In genomic region chr20:34190679-34191090, GRCh38 we compare ENCODE assay signal across 8 cellular contexts. TPM values are rescaled to one million over a fixed set of nuclear protein-coding genes. Genes with fewer than 3 reads are reported as not detected.
DNase-seq lines count a peak whose midpoint lies in the region; ATAC-seq and TF ChIP-seq lines count a peak whose summit lies in the region.

No MANE protein-coding gene starts in this region.

- no peaks in the 10 kb centered on the region for H3K4me1 ChIP-seq in CD4-positive, CD25-positive, alpha-beta regulatory T cell (ENCODE audit: control insufficient read depth, insufficient read depth, low read length, poor library complexity, severe bottlenecking)
- peaks cover 3% of the 10 kb centered on the region; the same call in 1 of the 2 replicates for H3K4me1 ChIP-seq in HEK293 (ENCODE audit: control insufficient read depth, insufficient read depth, low read length)
- no peaks in the 10 kb centered on the region for H3K4me1 ChIP-seq in upper lobe of right lung

- no peaks in the 10 kb centered on the region for H3F3A ChIP-seq in neural cell (ENCODE audit: insufficient read depth, low read length, poor library complexity, severe bottlenecking)

- H3K27me3 Mint-ChIP-seq in CD4-positive, CD25-positive, alpha-beta regulatory T cell: peaks cover 60% of the 10 kb centered on the region

- no peak overlapping the region for H2AFZ ChIP-seq in neural cell (ENCODE audit: low read depth, low read length)

- H3K79me2 ChIP-seq in neural cell (replicated peaks; ENCODE audit: insufficient read depth, low read length): no peaks in the 10 kb centered on the region

- peaks cover 2% of the 10 kb centered on the region for H3K27me3 ChIP-seq in CD4-positive, CD25-positive, alpha-beta regulatory T cell (ENCODE audit: control insufficient read depth, insufficient read depth, low read length)
- H3K27me3 ChIP-seq in neural cell (ENCODE audit: insufficient read depth, low read depth, low read length): no peaks in the 10 kb centered on the region
- H3K27me3 ChIP-seq in upper lobe of right lung: no peaks in the 10 kb centered on the region

- no peaks in the 10 kb centered on the region for H3K9me2 ChIP-seq in neural cell (ENCODE audit: insufficient read depth, low read length)

- H3K4me1 Mint-ChIP-seq in CD4-positive, CD25-positive, alpha-beta regulatory T cell: peaks cover 0 to 2% (median 0%) of the 10 kb centered on the region in 4 donors

- H3K36me3 Mint-ChIP-seq in CD4-positive, CD25-positive, alpha-beta regulatory T cell: no peaks in the 10 kb centered on the region

- peak; percentile 92 for TF ChIP-seq RAD21 in neural cell (conservative IDR thresholded peaks at IDR 0.05)

- ATAC-seq in CD4-positive, CD25-positive, alpha-beta regulatory T cell (ENCODE audit: low read depth in 2 of 2): no peak
- ATAC-seq in upper lobe of right lung: peak; percentile 97
- ATAC-seq in HG02678 (IDR thresholded peaks at IDR 0.05; ENCODE audit: unreplicated experiment): no peak

- TF ChIP-seq CTCF in HEK293 (tag by site-specific recombination; IDR thresholded peaks at IDR 0.05) (peak; percentile 75; the same call in 1 of the 2 replicates), fibroblast of pulmonary artery (IDR thresholded peaks at IDR 0.05; ENCODE audit: low read length, missing control alignments) (peak; percentile 95), neural cell (IDR thresholded peaks at IDR 0.05; ENCODE audit: poor library complexity, severe bottlenecking) (peak; percentile 87), upper lobe of right lung (IDR thresholded peaks at IDR 0.05) (peak; percentile 70)

- peak in 2 of 3 donors; percentile 6 to 35 for DNase-seq in CD4-positive, CD25-positive, alpha-beta regulatory T cell
- DNase-seq in NCI-H510A (lab: John Stamatoyannopoulos, UW): peak; percentile 36
- DNase-seq in activated CD8-positive, alpha-beta memory T cell treated with anti-CD3 and anti-CD28 coated beads for 48 hours (ENCODE audit: low read depth in 2 of 3, low spot score in 2 of 3): peak in 2 of 3 experiments; percentile 5 to 9
- peak; percentile 93 for DNase-seq in fibroblast of pulmonary artery (ENCODE audit: low read depth)
- DNase-seq in upper lobe of right lung: peak; percentile 80

- no peak for TF ChIP-seq EP300 in neural cell (conservative IDR thresholded peaks at IDR 0.05; ENCODE audit: poor library complexity, severe bottlenecking)

- no peaks in the 10 kb centered on the region for H3K36me3 ChIP-seq in CD4-positive, CD25-positive, alpha-beta regulatory T cell (ENCODE audit: control insufficient read depth, insufficient read depth, low read length)
- H3K36me3 ChIP-seq in HEK293 (ENCODE audit: control insufficient read depth in 2 of 2, insufficient read depth in 1 of 2, low read length in 2 of 2) (no peaks in the 10 kb centered on the region), neural cell (ENCODE audit: insufficient read depth, low read length) (no peaks in the 10 kb centered on the region), upper lobe of right lung (no peaks in the 10 kb centered on the region)

- H3K4me2 ChIP-seq in neural cell (ENCODE audit: low read length): no peak overlapping the region

- POLR2A ChIA-PET in HEK293 (lab: Yijun Ruan, JAX): interaction anchor here (0.6 to 1.0 kb wide), 2 partner anchors 16 to 83 kb away, joined by 3 to 4 read pairs; no protein-coding TSS in a partner anchor

- H4K20me1 ChIP-seq in neural cell (ENCODE audit: insufficient read depth): no peaks in the 10 kb centered on the region

- H3K9ac ChIP-seq in neural cell (ENCODE audit: low read length): no peak overlapping the region

- no peak overlapping the region for H3K4me3 Mint-ChIP-seq in CD4-positive, CD25-positive, alpha-beta regulatory T cell

- H3K9me3 ChIP-seq in CD4-positive, CD25-positive, alpha-beta regulatory T cell (ENCODE audit: control insufficient read depth in 2 of 2, low read length in 2 of 2): no peaks in the 10 kb centered on the region
- no peaks in the 10 kb centered on the region for H3K9me3 ChIP-seq in HEK293 (ENCODE audit: control insufficient read depth, insufficient read depth, low read depth, low read length)
- no peaks in the 10 kb centered on the region for H3K9me3 ChIP-seq in neural cell (ENCODE audit: low read length)
- no peaks in the 10 kb centered on the region for H3K9me3 ChIP-seq in upper lobe of right lung

- CTCF ChIA-PET in HEK293 (lab: Yijun Ruan, JAX): interaction anchor here (0.5 to 2.1 kb wide), 32 partner anchors 9 to 905 kb away, joined by 3 to 20 read pairs (median 4); partner anchors contain the start of genes AHCY and DYNLRB1

- H3K27ac Mint-ChIP-seq in CD4-positive, CD25-positive, alpha-beta regulatory T cell: no peak overlapping the region

- intact Hi-C loops in upper lobe of right lung (cut with DNase I): no loop called here

- peaks cover 0 to 2% (median 0%) of the 10 kb centered on the region in 7 donors for H3K9me3 Mint-ChIP-seq in CD4-positive, CD25-positive, alpha-beta regulatory T cell

- no peak overlapping the region for H3K4me3 ChIP-seq in CD4-positive, CD25-positive, alpha-beta regulatory T cell (ENCODE audit: low read depth, low read length)
- H3K4me3 ChIP-seq in HEK293 (ENCODE audit: low read depth, low read length): no peak overlapping the region
- no peak overlapping the region for H3K4me3 ChIP-seq in fibroblast of pulmonary artery (replicated peaks; ENCODE audit: low read depth, low read length)
- H3K4me3 ChIP-seq in neural cell (ENCODE audit: low read length): no peak overlapping the region
- no peak overlapping the region for H3K4me3 ChIP-seq in upper lobe of right lung

- no peak overlapping the region for H3K27ac ChIP-seq in CD4-positive, CD25-positive, alpha-beta regulatory T cell (ENCODE audit: insufficient read depth, low read length, poor library complexity, severe bottlenecking)
- H3K27ac ChIP-seq in HEK293 (ENCODE audit: extremely low read depth, low read depth, low read length) (no peak overlapping the region), neural cell (ENCODE audit: low read length) (no peak overlapping the region), upper lobe of right lung (no peak overlapping the region)

TF ChIP-seq in HEK293, 187 proteins besides CTCF, POLR2A, EP300 and RAD21 (continues in another document):
- no peak for TF ChIP-seq ZNF341 (tag by site-specific recombination; IDR thresholded peaks at IDR 0.05; ENCODE audit: low read depth)
- TF ChIP-seq ZBTB26 (tag by site-specific recombination; optimal IDR thresholded peaks at IDR 0.05): no peak
- no peak for TF ChIP-seq ZNF423 (tag by site-specific recombination; IDR thresholded peaks at IDR 0.05)
- TF ChIP-seq ZNF747 (tag by site-specific recombination; IDR thresholded peaks at IDR 0.05): no peak
- TF ChIP-seq ZFHX2 (tag by site-specific recombination; conservative IDR thresholded peaks at IDR 0.05): no peak
- peak; percentile 86 for TF ChIP-seq ZBTB17 (tag by site-specific recombination; IDR thresholded peaks at IDR 0.05)
- TF ChIP-seq ZNF600 (tag by site-specific recombination; IDR thresholded peaks at IDR 0.05): peak; percentile 93

TF ChIP-seq in neural cell, 6 proteins besides CTCF, POLR2A, EP300 and RAD21:
- TF ChIP-seq EZH2 (IDR thresholded peaks at IDR 0.05; ENCODE audit: borderline replicate concordance, insufficient read depth, low read length, poor library complexity, severe bottlenecking) (no peak), SMC3 (conservative IDR thresholded peaks at IDR 0.05; ENCODE audit: poor library complexity) (peak; percentile 86), MXI1 (conservative IDR thresholded peaks at IDR 0.05; ENCODE audit: poor library complexity, severe bottlenecking) (no peak), TAF1 (IDR thresholded peaks at IDR 0.05; ENCODE audit: low read depth) (no peak), POLR2AphosphoS5 (IDR thresholded peaks at IDR 0.05) (no peak)

RNA-seq across cellular contexts. Expression of gene ASIP, which starts 50.5 kb away (rescaled TPM):
- not detected for total RNA-seq in CD4-positive, CD25-positive, alpha-beta regulatory T cell
- polyA plus RNA-seq in CD4-positive, CD25-positive, alpha-beta regulatory T cell: not detected
- not detected in 2 replicates for polyA plus RNA-seq in neural cell
- polyA minus RNA-seq in neural cell: not detected in 2 replicates
- not detected for total RNA-seq in upper lobe of right lung

Comparison
In these comparisons a context has a peak if more than half of its experiments do, and no peak if none do; other contexts are left out.
1. DNase-seq: peak in every context shown above with its lines; median percentile 93 in fibroblast of pulmonary artery; 80 in upper lobe of right lung; 36 in NCI-H510A; 20 in CD4-positive, CD25-positive, alpha-beta regulatory T cell; 7 in activated CD8-positive, alpha-beta memory T cell treated with anti-CD3 and anti-CD28 coated beads for 48 hours.